Comparison of ENCODE assay signal across 20 cellular contexts in the genomic region with DNA sequence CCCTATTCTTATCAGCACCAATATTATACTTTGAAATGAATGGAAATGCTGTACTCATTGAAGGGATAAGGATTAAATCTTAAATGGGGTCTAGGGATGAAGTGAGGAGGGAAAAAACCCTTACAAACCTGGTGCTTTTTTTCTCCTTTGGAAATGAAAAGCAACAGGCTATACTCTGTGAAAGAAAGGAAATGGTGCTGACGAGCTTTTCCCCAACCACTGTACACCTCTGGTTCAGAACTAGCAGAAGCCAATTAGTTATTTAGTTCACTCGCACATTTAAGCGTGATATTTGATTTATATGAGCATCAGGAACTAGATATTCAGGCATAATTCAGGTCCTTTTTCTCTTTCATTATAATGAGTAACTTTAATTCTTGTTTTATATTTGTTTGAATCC.
DNase-seq lines count a peak whose midpoint lies in the region; ATAC-seq and TF ChIP-seq lines count a peak whose summit lies in the region.
"Had no signal": no experiment of that assay in that cellular context is flagged by ENCODE, and none has a peak within 500 bp of the region (broad histone marks: within the 10 kb centered on the region; RNA-seq: fewer than 3 reads in every experiment).

No MANE protein-coding gene starts in this region.

- intact Hi-C loops in heart right ventricle (cut with DNase I) = loop anchor here in 3 of 10 donors (5.0 to 10.0 kb wide), 2 partner anchors 73 to 75 kb away; partner anchors contain the start of gene S1PR1 (in 3 of the 3)
- intact Hi-C loops in Right ventricle myocardium superior (cut with DNase I) = no loop called here
- intact Hi-C loops in gastrocnemius medialis (cut with DNase I; ENCODE audit: low total_unique reads) = loop anchor here (10.0 kb wide), 1 partner anchor 73 kb away; the partner anchor contains the start of gene S1PR1
- intact Hi-C loops in uterus (cut with DNase I; ENCODE audit: low total_unique reads) = no loop called here

- no peaks in the 10 kb centered on the region for H3K36me3 ChIP-seq in heart right ventricle
- H3K36me3 ChIP-seq in gastroesophageal sphincter = no peaks in the 10 kb centered on the region
- no peaks in the 10 kb centered on the region for H3K36me3 ChIP-seq in gastrocnemius medialis
- H3K36me3 ChIP-seq in uterus = no peaks in the 10 kb centered on the region
- H3K36me3 ChIP-seq: BE2C had no signal

- H3K4me1 ChIP-seq in heart right ventricle (peaks cover 0 to 52% (median 23%) of the 10 kb centered on the region in 9 donors), gastroesophageal sphincter (no peaks in the 10 kb centered on the region), gastrocnemius medialis (no peaks in the 10 kb centered on the region), uterus (no peaks in the 10 kb centered on the region)
- H3K4me1 ChIP-seq: BE2C had no signal

- no peak for TF ChIP-seq EP300 in gastroesophageal sphincter (IDR thresholded peaks at IDR 0.05)

- in situ Hi-C loops in gastrocnemius medialis (cut with MboI; ENCODE audit: low sequenced_read_pairs in 4 of 4) = no loop called here

- H3K4me3 ChIP-seq in heart right ventricle (no peak overlapping the region), gastroesophageal sphincter (no peak overlapping the region), gastrocnemius medialis (no peak overlapping the region), uterus (no peak overlapping the region)
- H3K4me3 ChIP-seq: K562 had no signal

- WGBS in heart right ventricle, 2 donors = 54 to 63% methylated on average over 3 of the region's 3 CpGs
- WGBS in gastroesophageal sphincter (ENCODE audit: low coverage in 1 of 2), 2 donors = 72 to 86% methylated on average over 3 of the region's 3 CpGs

- no peak for TF ChIP-seq POLR2A in gastroesophageal sphincter (IDR thresholded peaks at IDR 0.05)
- TF ChIP-seq POLR2A in gastrocnemius medialis (IDR thresholded peaks at IDR 0.05) = no peak
- no peak for TF ChIP-seq POLR2A in uterus (IDR thresholded peaks at IDR 0.05)

- peak in 5 of 8 donors; percentile 35 to 67 (median 64) for ATAC-seq in heart right ventricle
- ATAC-seq in Right ventricle myocardium superior (ENCODE audit: poor library complexity) = no peak
- no peak for ATAC-seq in gastroesophageal sphincter
- ATAC-seq in gastrocnemius medialis = no peak
- no peak for ATAC-seq in HG03432 (IDR thresholded peaks at IDR 0.05; ENCODE audit: unreplicated experiment)
- ATAC-seq: K562 had no signal

- H3K27ac ChIP-seq in heart right ventricle (peak overlapping the region; percentile 40 to 81 (median 67)), gastroesophageal sphincter (peak overlapping the region in 3 of 4 donors; percentile 39 to 62 (median 52)), gastrocnemius medialis (peak overlapping the region; percentile 33 to 69 (median 66)), uterus (peak overlapping the region; percentile 28 to 74)

- H3K27me3 ChIP-seq in heart right ventricle = no peaks in the 10 kb centered on the region
- no peaks in the 10 kb centered on the region for H3K27me3 ChIP-seq in gastroesophageal sphincter
- no peaks in the 10 kb centered on the region for H3K27me3 ChIP-seq in gastrocnemius medialis
- H3K27me3 ChIP-seq in uterus = no peaks in the 10 kb centered on the region
- H3K27me3 ChIP-seq: BE2C had no signal

- TF ChIP-seq CTCF in heart right ventricle (IDR thresholded peaks at IDR 0.05) (no peak), gastroesophageal sphincter (IDR thresholded peaks at IDR 0.05) (no peak), gastrocnemius medialis (IDR thresholded peaks at IDR 0.05 in 4 of 5, conservative IDR thresholded peaks at IDR 0.05 in 1 of 5) (no peak), uterus (IDR thresholded peaks at IDR 0.05) (no peak)

- H3K9me3 ChIP-seq in heart right ventricle (peaks cover 0 to 6% (median 0%) of the 10 kb centered on the region in 11 donors), gastroesophageal sphincter (no peaks in the 10 kb centered on the region), gastrocnemius medialis (no peaks in the 10 kb centered on the region), uterus (no peaks in the 10 kb centered on the region)
- H3K9me3 ChIP-seq: BE2C had no signal

- DNase-seq in heart right ventricle = no peak
- DNase-seq in Right ventricle myocardium superior = no peak
- DNase-seq in gastrocnemius medialis = no peak
- no peak for DNase-seq in uterus
- no peak for DNase-seq in NCI-H446 treated with DMSO at 0.1 percent for 48 hours (lab: John Stamatoyannopoulos, UW)
- DNase-seq in HuH-7.5 (ENCODE audit: low spot score) = no peak
- DNase-seq: BE2C; CD4-positive, CD25-positive, alpha-beta regulatory T cell; COR-L47; GDM1; H9; NCI-H1105 treated with DMSO at 0.1 percent for 48 hours; NCI-H1694; NCI-H510A treated with DMSO at 0.1 percent for 48 hours; NCI-H774; OCI-M1; SHP77 treated with DMSO at 0.1 percent for 48 hours had no signal

Comparison
In these comparisons a context has a peak if more than half of its experiments do, and no peak if none do; other contexts are left out.
1. ATAC-seq: peak in heart right ventricle (5 of 8); none in Right ventricle myocardium superior (single experiment), gastroesophageal sphincter (single experiment), gastrocnemius medialis (0 of 2) and HG03432 (single experiment).
2. Peak in every context shown above with its lines, with median percentiles within 50 percentile points of each other: H3K27ac ChIP-seq.